Comparison of ENCODE assay signal across 9 cellular contexts in the genomic region with DNA sequence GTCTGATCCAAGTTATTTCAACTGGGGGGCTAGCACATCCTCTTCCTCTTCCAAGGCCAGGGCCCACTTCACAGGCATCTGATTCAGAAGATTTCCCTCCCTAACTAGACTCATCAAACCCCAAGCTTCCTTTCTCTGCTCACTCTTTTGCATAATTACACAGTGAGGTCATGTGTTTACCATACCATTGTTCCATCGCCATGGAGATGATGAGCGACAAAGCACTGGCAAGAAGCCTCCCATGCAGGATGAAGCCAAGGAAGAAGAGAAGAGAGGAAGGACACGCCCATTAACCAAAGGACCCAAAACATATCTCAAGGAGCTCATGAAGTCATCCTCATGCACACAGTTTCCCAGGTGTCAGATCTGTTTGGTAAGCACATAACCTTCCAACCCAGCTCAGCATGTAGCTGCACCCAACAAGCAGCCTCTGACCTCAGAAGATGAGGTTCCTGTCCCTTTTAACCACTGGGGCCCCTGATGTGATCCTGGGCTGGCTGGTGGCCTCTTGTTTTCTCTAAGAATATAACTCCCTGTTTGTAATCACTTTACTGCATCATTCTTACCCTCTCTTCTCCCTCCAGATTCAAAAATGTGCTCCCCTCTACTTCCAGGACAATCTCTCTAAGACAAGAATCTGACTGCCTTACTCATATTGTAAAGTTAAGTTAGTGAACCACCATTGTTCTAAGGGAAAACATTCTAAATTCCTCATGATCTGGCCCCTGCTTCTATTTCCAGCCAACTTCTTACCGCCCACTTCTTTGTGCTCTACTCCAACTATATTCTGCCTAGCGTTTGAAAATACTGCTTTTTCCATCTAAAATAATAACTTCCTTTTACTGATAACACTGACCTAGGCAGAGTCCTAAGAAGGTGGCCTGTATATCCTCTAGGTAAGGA.
A peak's percentile ranks its signal among the peaks of the same experiment; 100 is the strongest.
DNase-seq lines count a peak whose midpoint lies in the region; TF ChIP-seq lines count a peak whose summit lies in the region.
"Had no signal": no experiment of that assay in that cellular context is flagged by ENCODE, and none has a peak within 500 bp of the region (broad histone marks: within the 10 kb centered on the region; RNA-seq: fewer than 3 reads in every experiment).

No MANE protein-coding gene starts in this region.

- no peak overlapping the region for H4K91ac ChIP-seq in neuronal stem cell (ENCODE audit: low read depth, low read length, poor library complexity)

- H3K4me1 Mint-ChIP-seq in endothelial cell (ENCODE audit: unreplicated experiment) = peaks cover 26% of the 10 kb centered on the region

- H3K27ac Mint-ChIP-seq in endothelial cell (ENCODE audit: unreplicated experiment) = peak overlapping the region; percentile 99

- no peaks in the 10 kb centered on the region for H3K79me1 ChIP-seq in neuronal stem cell (ENCODE audit: low read depth, low read length)

- TF ChIP-seq POLR2A in stomach (IDR thresholded peaks at IDR 0.05) = no peak

- no peak overlapping the region for H2AK5ac ChIP-seq in neuronal stem cell (ENCODE audit: low read depth, low read length)

- intact Hi-C loops in stomach (cut with DNase I; ENCODE audit: low total_unique reads) = no loop called here

- no peak overlapping the region for H3K4ac ChIP-seq in neuronal stem cell (ENCODE audit: low read length)

- no peak overlapping the region for H3K4me2 ChIP-seq in neuronal stem cell (ENCODE audit: insufficient read depth, low read length, poor library complexity, severe bottlenecking)

- no peak overlapping the region for H2BK120ac ChIP-seq in neuronal stem cell (ENCODE audit: low read depth, low read length)

- H3K4me3 ChIP-seq in neuronal stem cell (ENCODE audit: low read length in 2 of 2) (no peak overlapping the region), stomach (no peak overlapping the region)
- H3K4me3 ChIP-seq: suprapubic skin had no signal

- peak overlapping the region; percentile 13 for H3K4me3 Mint-ChIP-seq in endothelial cell (ENCODE audit: unreplicated experiment)

- no peak overlapping the region for H2BK15ac ChIP-seq in neuronal stem cell (ENCODE audit: low read length)

- H2BK5ac ChIP-seq in neuronal stem cell (ENCODE audit: low read length) = no peak overlapping the region

- peaks cover 7% of the 10 kb centered on the region for H3K36me3 Mint-ChIP-seq in endothelial cell (ENCODE audit: low read depth, unreplicated experiment)

- no peak for TF ChIP-seq EP300 in stomach (IDR thresholded peaks at IDR 0.05)

- no peak overlapping the region for H2AFZ ChIP-seq in neuronal stem cell (ENCODE audit: low read length)

- no peak for TF ChIP-seq CTCF in endothelial cell (IDR thresholded peaks at IDR 0.05; ENCODE audit: unreplicated experiment)
- TF ChIP-seq CTCF in stomach (IDR thresholded peaks at IDR 0.05) = no peak

- peaks cover 0 to 3% of the 10 kb centered on the region in 2 donors for H3K9me3 ChIP-seq in neuronal stem cell (replicated peaks in 1 of 2; ENCODE audit: control insufficient read depth in 2 of 2, insufficient read depth in 1 of 2, low read depth in 1 of 2, low read length in 2 of 2)
- no peaks in the 10 kb centered on the region for H3K9me3 ChIP-seq in stomach
- H3K9me3 ChIP-seq: suprapubic skin had no signal

- H3K4me1 ChIP-seq in neuronal stem cell (ENCODE audit: control insufficient read depth in 2 of 2, insufficient read depth in 1 of 2, low read depth in 1 of 2, low read length in 2 of 2) (peaks cover 0 to 3% of the 10 kb centered on the region in 2 donors), stomach (no peaks in the 10 kb centered on the region)
- H3K4me1 ChIP-seq: suprapubic skin had no signal

- H3K36me3 ChIP-seq in neuronal stem cell (replicated peaks in 1 of 2; ENCODE audit: control insufficient read depth in 2 of 2, insufficient read depth in 2 of 2, low read length in 2 of 2) (no peaks in the 10 kb centered on the region), stomach (no peaks in the 10 kb centered on the region)
- H3K36me3 ChIP-seq: suprapubic skin had no signal

- peaks cover 4% of the 10 kb centered on the region for H3K27me3 Mint-ChIP-seq in endothelial cell (ENCODE audit: unreplicated experiment)

- DNase-seq in H4 (ENCODE audit: low spot score) (peak; percentile 74), NCI-H2171 treated with DMSO at 0.1 percent for 48 hours (lab: John Stamatoyannopoulos, UW) (peak; percentile 53), endothelial cell (ENCODE audit: low spot score) (peak; percentile 65), neuronal stem cell (ENCODE audit: low spot score) (peak; percentile 68), SKM-1 treated with dmso at 0.1 percent for 144 hours (lab: John Stamatoyannopoulos, UW; ENCODE audit: unreplicated experiment) (no peak), stomach (no peak), AML-193 (lab: John Stamatoyannopoulos, UW) (no peak), KG1 (lab: John Stamatoyannopoulos, UW) (no peak)

- WGBS in neuronal stem cell (ENCODE audit: extremely low coverage in 2 of 2, insufficient read length in 2 of 2, insufficient replicate concordance in 1 of 2), 2 donors = no CpG with 5 or more reads among the region's 5 CpGs
- whole genome bisulfite sequencing in stomach, 5 donors = 52 to 59% (median 54%) methylated on average over 5 of the region's 5 CpGs

- no peaks in the 10 kb centered on the region for H3K27me3 ChIP-seq in neuronal stem cell (ENCODE audit: control insufficient read depth in 3 of 3, insufficient read depth in 3 of 3, low read depth in 1 of 3, low read length in 3 of 3)
- no peaks in the 10 kb centered on the region for H3K27me3 ChIP-seq in stomach
- H3K27me3 ChIP-seq: suprapubic skin had no signal

- H3K14ac ChIP-seq in neuronal stem cell (ENCODE audit: low read length) = no peak overlapping the region

- H3K9me3 Mint-ChIP-seq in endothelial cell (ENCODE audit: unreplicated experiment) = no peaks in the 10 kb centered on the region

- no peak overlapping the region for H3K23ac ChIP-seq in neuronal stem cell (ENCODE audit: low read depth, low read length, poor library complexity)

- no peak overlapping the region for H4K8ac ChIP-seq in neuronal stem cell (ENCODE audit: low read depth, low read length)

- no peak overlapping the region for H3K9ac ChIP-seq in neuronal stem cell (ENCODE audit: low read depth, low read length, poor library complexity)

- no peak overlapping the region for H3K27ac ChIP-seq in neuronal stem cell (replicated peaks; ENCODE audit: low read length)
- H3K27ac ChIP-seq in stomach = no peak overlapping the region
- H3K27ac ChIP-seq: suprapubic skin had no signal

- H2BK12ac ChIP-seq in neuronal stem cell (ENCODE audit: low read length) = no peak overlapping the region

- H3K18ac ChIP-seq in neuronal stem cell (ENCODE audit: low read length) = no peak overlapping the region

Comparison
In these comparisons a context has a peak if more than half of its experiments do, and no peak if none do; other contexts are left out.
1. DNase-seq: peak in H4 (single experiment), NCI-H2171 treated with DMSO at 0.1 percent for 48 hours (single experiment), endothelial cell (single experiment) and neuronal stem cell (single experiment); none in SKM-1 treated with dmso at 0.1 percent for 144 hours (single experiment), stomach (single experiment), AML-193 (0 of 2) and KG1 (single experiment).